16 cellular contexts compared by ENCODE assay signal in the genomic region with DNA sequence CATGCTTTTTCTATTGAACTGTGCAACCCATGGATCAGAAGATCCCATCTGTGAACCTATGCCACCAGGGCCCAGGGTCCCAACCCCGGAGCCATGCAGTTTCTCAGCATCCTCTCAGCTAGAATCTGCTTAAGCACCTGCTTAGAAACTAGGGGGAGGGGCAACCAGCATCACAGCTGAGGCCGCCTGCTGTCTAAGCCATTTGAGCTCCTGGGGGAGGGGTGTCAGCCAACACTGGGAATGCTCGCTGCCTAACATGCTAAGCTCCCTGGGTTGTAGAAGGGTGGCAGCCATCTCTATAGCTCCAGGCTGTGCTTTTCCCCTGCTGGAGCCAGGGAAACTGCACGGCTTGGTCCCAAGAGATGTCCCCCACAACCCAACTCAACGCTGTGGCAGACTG.
A peak's percentile ranks its signal among the peaks of the same experiment; 100 is the strongest.
DNase-seq lines count a peak whose midpoint lies in the region; ATAC-seq and TF ChIP-seq lines count a peak whose summit lies in the region.
"Had no signal": no experiment of that assay in that cellular context is flagged by ENCODE, and none has a peak within 500 bp of the region (broad histone marks: within the 10 kb centered on the region; RNA-seq: fewer than 3 reads in every experiment).

No MANE protein-coding gene starts in this region.

- WGBS in endodermal cell (ENCODE audit: insufficient coverage in 1 of 2, insufficient read length in 1 of 2), 2 experiments = 70 to 84% methylated on average over 2 to 5 of the region's 5 CpGs

- H3K27ac Mint-ChIP-seq in endodermal cell = no peak overlapping the region
- no peak overlapping the region for H3K27ac Mint-ChIP-seq in activated naive CD4-positive, alpha-beta T cell treated with anti-CD3 and anti-CD28 coated beads for 36 hours
- H3K27ac Mint-ChIP-seq: CD4-positive, alpha-beta memory T cell had no signal

- H3K4me3 Mint-ChIP-seq in endodermal cell = no peak overlapping the region
- no peak overlapping the region for H3K4me3 Mint-ChIP-seq in activated naive CD4-positive, alpha-beta T cell treated with anti-CD3 and anti-CD28 coated beads for 36 hours
- H3K4me3 Mint-ChIP-seq: CD4-positive, alpha-beta memory T cell had no signal

- H3K9ac ChIP-seq in endodermal cell (ENCODE audit: extremely low read depth, low read length, poor library complexity, severe bottlenecking) = no peak overlapping the region
- H3K9ac ChIP-seq: GM23248 had no signal

- no peak overlapping the region for H3K27ac ChIP-seq in endodermal cell (ENCODE audit: low read depth, low read length)
- H3K27ac ChIP-seq: GM23248 had no signal

- no peaks in the 10 kb centered on the region for H3K27me3 Mint-ChIP-seq in endodermal cell (ENCODE audit: insufficient read depth)
- peaks cover 2% of the 10 kb centered on the region for H3K27me3 Mint-ChIP-seq in activated naive CD4-positive, alpha-beta T cell treated with anti-CD3 and anti-CD28 coated beads for 36 hours (ENCODE audit: low read depth)

- no peaks in the 10 kb centered on the region for H3K4me1 ChIP-seq in endodermal cell (ENCODE audit: control insufficient read depth, insufficient read depth, low read length)

- no peak for TF ChIP-seq CTCF in endodermal cell (conservative IDR thresholded peaks at IDR 0.05)

- intact Hi-C loops in activated naive CD4-positive, alpha-beta T cell treated with anti-CD3 and anti-CD28 coated beads for 36 hours (cut with micrococcal nuclease) = no loop called here

- no peaks in the 10 kb centered on the region for H3K36me3 Mint-ChIP-seq in endodermal cell (ENCODE audit: low read depth)
- H3K36me3 Mint-ChIP-seq in activated naive CD4-positive, alpha-beta T cell treated with anti-CD3 and anti-CD28 coated beads for 36 hours (ENCODE audit: low read depth) = no peaks in the 10 kb centered on the region
- H3K36me3 Mint-ChIP-seq: CD4-positive, alpha-beta memory T cell had no signal

- H3K9me3 ChIP-seq in endodermal cell (ENCODE audit: control insufficient read depth, low read length) = peaks cover 44% of the 10 kb centered on the region

- CTCF ChIA-PET in activated naive CD4-positive, alpha-beta T cell treated with anti-CD3 and anti-CD28 coated beads for 36 hours (lab: Charles Lee) = interaction anchor here (0.6 kb wide), 1 partner anchor 1836 kb away, joined by 4 read pairs; no protein-coding TSS in a partner anchor

- no peak overlapping the region for H3K4me3 ChIP-seq in endodermal cell (ENCODE audit: low read length)
- H3K4me3 ChIP-seq: GM23248 had no signal

- no peak for ATAC-seq in GM21717 (IDR thresholded peaks at IDR 0.05; ENCODE audit: unreplicated experiment)

- no peaks in the 10 kb centered on the region for H3K36me3 ChIP-seq in endodermal cell (ENCODE audit: control insufficient read depth, insufficient read depth, low read length)

- DNase-seq in NCI-H524 (lab: John Stamatoyannopoulos, UW) = peak; percentile 53 to 86
- peak; percentile 84 for DNase-seq in NCI-H82 (lab: John Stamatoyannopoulos, UW)
- peak; percentile 55 for DNase-seq in endodermal cell
- DNase-seq in activated naive CD4-positive, alpha-beta T cell treated with anti-CD3 and anti-CD28 coated beads for 36 hours = no peak
- DNase-seq in SHP77 (lab: John Stamatoyannopoulos, UW) = no peak
- DNase-seq: C1 segment of cervical spinal cord; Calu3; CD4-positive, alpha-beta memory T cell; COR-L47; DMS53; DMS79 treated with DMSO at 0.1 percent for 48 hours; GF-D8; GM23248; H7; HCEC 1CT had no signal

- H3K9me3 Mint-ChIP-seq in endodermal cell = peaks cover 59% of the 10 kb centered on the region
- peaks cover 21% of the 10 kb centered on the region for H3K9me3 Mint-ChIP-seq in activated naive CD4-positive, alpha-beta T cell treated with anti-CD3 and anti-CD28 coated beads for 36 hours

- no peaks in the 10 kb centered on the region for H3K4me1 Mint-ChIP-seq in endodermal cell
- no peaks in the 10 kb centered on the region for H3K4me1 Mint-ChIP-seq in activated naive CD4-positive, alpha-beta T cell treated with anti-CD3 and anti-CD28 coated beads for 36 hours (ENCODE audit: low read depth)

- H3K27me3 ChIP-seq in endodermal cell (ENCODE audit: control insufficient read depth, insufficient read depth, low read length, poor library complexity, severe bottlenecking) = no peaks in the 10 kb centered on the region

Comparison
In these comparisons a context has a peak if more than half of its experiments do, and no peak if none do; other contexts are left out.
1. DNase-seq: peak in NCI-H524 (2 of 2), NCI-H82 (single experiment) and endodermal cell (single experiment); none in activated naive CD4-positive, alpha-beta T cell treated with anti-CD3 and anti-CD28 coated beads for 36 hours (single experiment) and SHP77 (0 of 2).